In the genomic region with DNA sequence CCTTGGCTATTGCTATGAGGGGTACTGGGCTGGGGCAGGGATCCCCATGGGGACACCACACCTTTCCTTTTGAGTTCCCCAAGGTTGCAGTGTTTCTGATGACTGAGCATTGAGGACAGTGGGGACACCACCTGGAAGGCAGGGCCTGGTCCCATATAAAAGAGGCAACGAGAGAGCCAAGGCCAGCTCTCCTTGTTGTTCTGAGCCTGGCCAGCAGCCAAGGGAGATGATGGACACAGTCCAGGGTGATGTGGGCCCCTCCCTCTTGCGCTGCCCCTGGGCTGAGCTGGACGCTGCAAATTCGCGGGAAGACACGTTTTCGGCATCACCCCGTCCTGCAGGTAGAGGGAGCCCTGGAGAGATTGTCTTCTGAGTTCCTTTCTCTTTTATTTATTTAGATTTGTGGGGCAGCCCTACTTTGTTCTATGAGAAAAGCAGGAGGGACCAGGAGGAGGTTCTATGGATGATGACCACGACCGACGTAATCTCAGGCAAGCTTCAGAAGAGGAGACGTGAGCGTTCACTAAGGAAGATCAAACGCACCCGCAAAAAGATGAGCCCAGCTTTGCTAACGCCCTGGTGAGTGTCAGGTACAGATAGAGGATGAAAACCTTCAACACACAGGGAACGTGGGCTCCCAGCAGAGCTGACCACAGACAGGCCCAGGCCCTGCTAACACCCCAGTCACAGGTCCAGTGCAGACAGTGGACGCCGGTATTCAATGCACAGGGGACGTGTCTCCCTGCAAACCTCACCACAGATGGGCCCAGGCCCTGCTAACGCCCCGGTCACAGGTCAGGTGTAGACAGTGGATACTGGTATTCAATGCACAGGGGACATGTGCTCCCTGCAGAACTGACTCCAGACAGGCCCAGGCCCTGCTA, we compare ENCODE assay signal across 13 cellular contexts.
A peak's percentile ranks its signal among the peaks of the same experiment; 100 is the strongest.
DNase-seq lines count a peak whose midpoint lies in the region; ATAC-seq and TF ChIP-seq lines count a peak whose summit lies in the region.
"Had no signal": no experiment of that assay in that cellular context is flagged by ENCODE, and none has a peak within 500 bp of the region (broad histone marks: within the 10 kb centered on the region; RNA-seq: fewer than 3 reads in every experiment).

No MANE protein-coding gene starts in this region.

- intact Hi-C loops in vagina (cut with DNase I), result no loop called here

- ATAC-seq in HG03039 (IDR thresholded peaks at IDR 0.05; ENCODE audit: unreplicated experiment), result no peak
- ATAC-seq: mucosa of descending colon, right cardiac atrium had no signal

- peak; percentile 2 for DNase-seq in stimulated activated CD4-positive, alpha-beta T cell treated with anti-CD3 and anti-CD28 coated beads, Interleukin-12 subunit alpha, Interleukin-12 subunit beta, amount 100 ng/mL, for 4 hours
- DNase-seq in stimulated activated CD4-positive, alpha-beta T cell treated with anti-CD3 and anti-CD28 coated beads, Interleukin-2, amount 100 ng/mL, for 48 hours, result no peak
- DNase-seq in hepatocyte (ENCODE audit: low spot score), result peak; percentile 23
- DNase-seq in vagina (ENCODE audit: extremely low spot score in 2 of 2), result peak; percentile 58 to 62
- DNase-seq in COLO829 (ENCODE audit: low spot score), result no peak
- no peak for DNase-seq in T-helper 9 cell
- DNase-seq: mucosa of descending colon, NCI-H2081 treated with DMSO at 0.1 percent for 48 hours, right cardiac atrium, SHP77 treated with DMSO at 0.1 percent for 48 hours, thyroid gland had no signal

- H3K27ac ChIP-seq in OCI-LY3 (ENCODE audit: low read length), result no peak overlapping the region
- H3K27ac ChIP-seq in hepatocyte, result no peak overlapping the region
- H3K27ac ChIP-seq in vagina, result no peak overlapping the region
- H3K27ac ChIP-seq: thyroid gland had no signal

- TF ChIP-seq CTCF in OCI-LY3 (IDR thresholded peaks at IDR 0.05; ENCODE audit: low read depth, low read length) (peak; percentile 46), hepatocyte (IDR thresholded peaks at IDR 0.05; ENCODE audit: poor library complexity) (peak; percentile 34), vagina (IDR thresholded peaks at IDR 0.05) (no peak)

- H4K20me1 ChIP-seq in OCI-LY3 (ENCODE audit: insufficient read depth, low read length) (no peaks in the 10 kb centered on the region), hepatocyte (ENCODE audit: insufficient read depth, poor library complexity, severe bottlenecking) (no peaks in the 10 kb centered on the region)

- H3K27me3 ChIP-seq in OCI-LY3 (ENCODE audit: low read depth, low read length) (no peaks in the 10 kb centered on the region), hepatocyte (no peaks in the 10 kb centered on the region), vagina (no peaks in the 10 kb centered on the region)
- H3K27me3 ChIP-seq: thyroid gland had no signal

- H3K4me1 ChIP-seq in OCI-LY3 (ENCODE audit: low read length) (no peaks in the 10 kb centered on the region), hepatocyte (ENCODE audit: insufficient read depth) (no peaks in the 10 kb centered on the region), vagina (no peaks in the 10 kb centered on the region)
- H3K4me1 ChIP-seq: thyroid gland had no signal

- H3K9me3 ChIP-seq in OCI-LY3 (ENCODE audit: insufficient read depth, low read length) (no peaks in the 10 kb centered on the region), hepatocyte (ENCODE audit: low read depth) (no peaks in the 10 kb centered on the region), vagina (peaks cover 5% of the 10 kb centered on the region)
- H3K9me3 ChIP-seq: thyroid gland had no signal

- no peaks in the 10 kb centered on the region for H3K36me3 ChIP-seq in OCI-LY3 (replicated peaks; ENCODE audit: low read depth, low read length)
- H3K36me3 ChIP-seq in hepatocyte (replicated peaks; ENCODE audit: insufficient read depth, low read depth), result no peaks in the 10 kb centered on the region
- no peaks in the 10 kb centered on the region for H3K36me3 ChIP-seq in vagina
- H3K36me3 ChIP-seq: thyroid gland had no signal

- no peak overlapping the region for H3K4me3 ChIP-seq in OCI-LY3 (ENCODE audit: low read length)
- H3K4me3 ChIP-seq in hepatocyte, result no peak overlapping the region
- H3K4me3 ChIP-seq in vagina, result no peak overlapping the region
- H3K4me3 ChIP-seq: mucosa of descending colon, thyroid gland had no signal

- no peak for TF ChIP-seq POLR2A in vagina (IDR thresholded peaks at IDR 0.05)

- no peak overlapping the region for H3K9ac ChIP-seq in OCI-LY3 (ENCODE audit: low read length)

- 50% methylated on average over 22 of the region's 22 CpGs for WGBS in hepatocyte (ENCODE audit: low lambda C conversion rate, missing lambda C conversion rate)

- H3K79me2 ChIP-seq in OCI-LY3 (ENCODE audit: low read length) (no peaks in the 10 kb centered on the region), hepatocyte (no peaks in the 10 kb centered on the region)

- no peak overlapping the region for H3K4me2 ChIP-seq in OCI-LY3 (ENCODE audit: low read length)
- no peak overlapping the region for H3K4me2 ChIP-seq in hepatocyte

- no peaks in the 10 kb centered on the region for H3K9me2 ChIP-seq in hepatocyte (replicated peaks; ENCODE audit: insufficient read depth)

- no peak overlapping the region; the same call in 1 of the 2 replicates for H2AFZ ChIP-seq in OCI-LY3 (ENCODE audit: low read depth, low read length)
- H2AFZ ChIP-seq in hepatocyte, result no peak overlapping the region

Comparison
In these comparisons a context has a peak if more than half of its experiments do, and no peak if none do; other contexts are left out.
1. DNase-seq: peak in stimulated activated CD4-positive, alpha-beta T cell treated with anti-CD3 and anti-CD28 coated beads, Interleukin-12 subunit alpha, Interleukin-12 subunit beta, amount 100 ng/mL, for 4 hours (single experiment), hepatocyte (single experiment) and vagina (2 of 2); none in stimulated activated CD4-positive, alpha-beta T cell treated with anti-CD3 and anti-CD28 coated beads, Interleukin-2, amount 100 ng/mL, for 48 hours (0 of 2), COLO829 (single experiment) and T-helper 9 cell (single experiment).
2. CTCF ChIP-seq: peak in OCI-LY3 (single experiment) and hepatocyte (single experiment); none in vagina (0 of 3).